Comparison of ENCODE assay signal across 8 cellular contexts in the genomic region with DNA sequence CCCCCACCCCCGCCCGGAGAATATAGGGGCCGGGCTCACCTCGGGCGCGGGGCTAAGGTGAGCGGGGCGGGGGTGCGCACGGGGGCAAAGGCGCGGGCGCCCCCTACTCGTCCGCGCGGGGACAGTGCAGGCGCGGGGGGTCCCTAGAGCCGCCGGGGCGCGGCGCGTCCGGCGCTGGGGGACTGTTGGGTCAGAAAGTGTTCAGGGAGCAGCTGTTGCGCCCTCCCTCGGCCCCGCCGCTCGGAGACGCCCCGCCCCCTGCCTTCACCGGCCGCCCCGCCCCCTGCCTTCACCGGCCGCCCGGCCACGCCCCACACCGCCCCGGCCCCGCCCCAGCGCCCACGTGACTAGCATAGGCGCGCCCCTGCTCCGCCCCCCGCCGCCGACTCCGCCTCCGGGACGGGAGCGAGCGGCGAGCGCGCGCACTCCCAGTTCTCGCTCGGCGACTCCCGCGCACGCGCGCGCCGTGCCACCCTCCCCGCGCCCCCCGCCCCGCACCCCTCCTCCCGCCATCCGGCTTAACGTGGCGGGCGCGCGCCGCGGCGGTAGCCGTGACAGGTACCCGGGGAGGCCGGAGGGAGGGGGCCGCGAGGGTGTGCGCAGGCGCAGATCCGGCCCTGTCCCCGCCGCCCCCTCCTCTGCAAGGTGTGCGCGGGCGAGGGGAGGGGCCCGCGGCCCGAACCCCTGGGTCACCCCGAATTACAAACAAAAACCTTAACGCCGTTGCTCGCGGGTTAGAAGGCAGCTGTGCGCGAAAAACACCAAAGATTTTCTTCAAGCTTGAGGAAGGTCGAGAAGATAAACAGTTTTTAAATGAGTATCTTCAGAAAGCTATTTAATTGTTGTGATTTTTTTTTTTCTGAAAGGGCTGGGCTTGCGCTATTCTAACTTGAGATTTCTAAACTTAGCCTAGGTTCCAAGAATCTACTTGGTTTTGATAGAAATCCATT. TPM values are rescaled to one million over a fixed set of nuclear protein-coding genes. Genes with fewer than 3 reads are reported as not detected.
DNase-seq lines count a peak whose midpoint lies in the region; ATAC-seq and TF ChIP-seq lines count a peak whose summit lies in the region.

No MANE protein-coding gene starts in this region.

- no peaks in the 10 kb centered on the region for H3K27me3 Mint-ChIP-seq in natural killer cell treated with Interleukin-12 subunit alpha and Interleukin-12 subunit beta and Interleukin-15 and Interleukin-18, amount 100 ng/mL, for 72 hours

- H2AFZ ChIP-seq in fibroblast of lung (ENCODE audit: low read length), result no peak overlapping the region

- peaks cover 4% of the 10 kb centered on the region for H3K36me3 Mint-ChIP-seq in natural killer cell treated with Interleukin-12 subunit alpha and Interleukin-12 subunit beta and Interleukin-15 and Interleukin-18, amount 100 ng/mL, for 72 hours

- H3K4me1 Mint-ChIP-seq in natural killer cell treated with Interleukin-12 subunit alpha and Interleukin-12 subunit beta and Interleukin-15 and Interleukin-18, amount 100 ng/mL, for 72 hours (ENCODE audit: low read depth in 2 of 2), result peaks cover 36 to 63% of the 10 kb centered on the region in 2 donors

- H3K9me3 ChIP-seq in fibroblast of lung (ENCODE audit: control insufficient read depth, insufficient read depth, low read depth, low read length), result no peaks in the 10 kb centered on the region

- peak overlapping the region; percentile 42 to 77 (median 63) for H3K4me3 ChIP-seq in fibroblast of lung (replicated peaks in 1 of 4; ENCODE audit: control extremely low read depth in 1 of 4, insufficient read depth in 1 of 4, low read depth in 3 of 4, low read length in 4 of 4)

- no peaks in the 10 kb centered on the region for H3K9me3 Mint-ChIP-seq in natural killer cell treated with Interleukin-12 subunit alpha and Interleukin-12 subunit beta and Interleukin-15 and Interleukin-18, amount 100 ng/mL, for 72 hours

- H3K27me3 ChIP-seq in fibroblast of lung (ENCODE audit: control insufficient read depth, insufficient read depth, low read length), result no peaks in the 10 kb centered on the region

- peak overlapping the region; percentile 13 for H3K4me2 ChIP-seq in fibroblast of lung (ENCODE audit: extremely low read depth, insufficient read depth, low read length)

- DNase-seq in DMS53 (lab: John Stamatoyannopoulos, UW), result peak; percentile 97
- DNase-seq in KG1 (lab: John Stamatoyannopoulos, UW), result peak; percentile 95
- peak; percentile 98 for DNase-seq in activated T-helper 1 cell treated with Interleukin-2 at 50 U/mL for 16 hours (ENCODE audit: low read depth)
- peak; percentile 88 to 92 for DNase-seq in fibroblast of lung (ENCODE audit: low read depth in 2 of 2)
- DNase-seq in natural killer cell treated with Interleukin-12 subunit alpha and Interleukin-12 subunit beta and Interleukin-15 and Interleukin-18, amount 100 ng/mL, for 72 hours (ENCODE audit: low spot score), result peak; percentile 97
- DNase-seq in stimulated activated naive CD4-positive, alpha-beta T cell treated with Interleukin-2 at 50 U/mL for 16 hours (lab: John Stamatoyannopoulos, UW), result peak; percentile 97

- H3K9ac ChIP-seq in fibroblast of lung (ENCODE audit: insufficient read depth, low read length), result peak overlapping the region; percentile 65

- no peak for TF ChIP-seq CTCF in fibroblast of lung (conservative IDR thresholded peaks at IDR 0.05 in 1 of 2, IDR thresholded peaks at IDR 0.05 in 1 of 2; ENCODE audit: low read depth in 1 of 2, low read length in 2 of 2)

- peak overlapping the region; percentile 96 for H3K4me3 Mint-ChIP-seq in natural killer cell treated with Interleukin-12 subunit alpha and Interleukin-12 subunit beta and Interleukin-15 and Interleukin-18, amount 100 ng/mL, for 72 hours

- H3K27ac Mint-ChIP-seq in natural killer cell treated with Interleukin-12 subunit alpha and Interleukin-12 subunit beta and Interleukin-15 and Interleukin-18, amount 100 ng/mL, for 72 hours, result peak overlapping the region; percentile 90 to 92

- H4K20me1 ChIP-seq in fibroblast of lung (ENCODE audit: control insufficient read depth, extremely low read depth, insufficient read depth, low read length), result no peaks in the 10 kb centered on the region

- no peaks in the 10 kb centered on the region for H3K36me3 ChIP-seq in fibroblast of lung (ENCODE audit: control insufficient read depth, insufficient read depth, low read length)

- H3K27ac ChIP-seq in fibroblast of lung (ENCODE audit: insufficient read depth, low read length), result peak overlapping the region; percentile 76

- peak; percentile 68 for ATAC-seq in GM21723 (IDR thresholded peaks at IDR 0.05; ENCODE audit: unreplicated experiment)
- peak; percentile 89 to 93 for ATAC-seq in natural killer cell treated with Interleukin-12 subunit alpha and Interleukin-12 subunit beta and Interleukin-15 and Interleukin-18, amount 100 ng/mL, for 72 hours

- H3K4me1 ChIP-seq in fibroblast of lung (ENCODE audit: control insufficient read depth, extremely low read depth, insufficient read depth, low read length), result peaks cover 2% of the 10 kb centered on the region

- peaks cover 35% of the 10 kb centered on the region for H3K79me2 ChIP-seq in fibroblast of lung (ENCODE audit: control insufficient read depth, insufficient read depth, low read length)

TF ChIP-seq in PFSK-1, 5 proteins besides CTCF, POLR2A, EP300 and RAD21:
- TF ChIP-seq, protein P1, sequence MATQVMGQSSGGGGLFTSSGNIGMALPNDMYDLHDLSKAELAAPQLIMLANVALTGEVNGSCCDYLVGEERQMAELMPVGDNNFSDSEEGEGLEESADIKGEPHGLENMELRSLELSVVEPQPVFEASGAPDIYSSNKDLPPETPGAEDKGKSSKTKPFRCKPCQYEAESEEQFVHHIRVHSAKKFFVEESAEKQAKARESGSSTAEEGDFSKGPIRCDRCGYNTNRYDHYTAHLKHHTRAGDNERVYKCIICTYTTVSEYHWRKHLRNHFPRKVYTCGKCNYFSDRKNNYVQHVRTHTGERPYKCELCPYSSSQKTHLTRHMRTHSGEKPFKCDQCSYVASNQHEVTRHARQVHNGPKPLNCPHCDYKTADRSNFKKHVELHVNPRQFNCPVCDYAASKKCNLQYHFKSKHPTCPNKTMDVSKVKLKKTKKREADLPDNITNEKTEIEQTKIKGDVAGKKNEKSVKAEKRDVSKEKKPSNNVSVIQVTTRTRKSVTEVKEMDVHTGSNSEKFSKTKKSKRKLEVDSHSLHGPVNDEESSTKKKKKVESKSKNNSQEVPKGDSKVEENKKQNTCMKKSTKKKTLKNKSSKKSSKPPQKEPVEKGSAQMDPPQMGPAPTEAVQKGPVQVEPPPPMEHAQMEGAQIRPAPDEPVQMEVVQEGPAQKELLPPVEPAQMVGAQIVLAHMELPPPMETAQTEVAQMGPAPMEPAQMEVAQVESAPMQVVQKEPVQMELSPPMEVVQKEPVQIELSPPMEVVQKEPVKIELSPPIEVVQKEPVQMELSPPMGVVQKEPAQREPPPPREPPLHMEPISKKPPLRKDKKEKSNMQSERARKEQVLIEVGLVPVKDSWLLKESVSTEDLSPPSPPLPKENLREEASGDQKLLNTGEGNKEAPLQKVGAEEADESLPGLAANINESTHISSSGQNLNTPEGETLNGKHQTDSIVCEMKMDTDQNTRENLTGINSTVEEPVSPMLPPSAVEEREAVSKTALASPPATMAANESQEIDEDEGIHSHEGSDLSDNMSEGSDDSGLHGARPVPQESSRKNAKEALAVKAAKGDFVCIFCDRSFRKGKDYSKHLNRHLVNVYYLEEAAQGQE (IDR thresholded peaks at IDR 0.05; ENCODE audit: insufficient read depth in 1 of 2, low read depth in 2 of 2, low read length in 2 of 2), result no peak
- TF ChIP-seq SIN3A (IDR thresholded peaks at IDR 0.05; ENCODE audit: borderline replicate concordance, insufficient read depth, low read length), result no peak
- TF ChIP-seq FOXP2 (optimal IDR thresholded peaks at IDR 0.05; ENCODE audit: borderline replicate concordance, extremely low read depth, extremely low read length, insufficient read depth), result no peak
- 0 out of 2 replicates have a peak, but pooled peaks have one; percentile 53 for TF ChIP-seq TAF1 (IDR thresholded peaks at IDR 0.05; ENCODE audit: borderline replicate concordance, insufficient read depth, low read length)
- peak; percentile 13; the same call in 1 of the 2 replicates for TF ChIP-seq POLR2AphosphoS5 (IDR thresholded peaks at IDR 0.05; ENCODE audit: low read depth, low read length)
TF ChIP-seq in PFSK-1: peak in this region for 2.

RNA-seq across cellular contexts. Expression of gene ZNF217, which starts 0.7 kb away (rescaled TPM):
- polyA plus RNA-seq in PFSK-1 (2012; ENCODE audit: insufficient read length, low read depth), result 29.2 TPM
- total RNA-seq in fibroblast of lung, result 13.4 and 22.0 TPM in 2 replicates
- polyA plus RNA-seq in fibroblast of lung, result 12.1 and 14.5 TPM in 2 replicates
- 11.2 and 15.3 TPM in 2 replicates for polyA plus RNA-seq in fibroblast of lung (2012)
- 17.7 and 23.5 TPM in 2 replicates for polyA minus RNA-seq in fibroblast of lung (ENCODE audit: low replicate concordance)
- 10 to 100 TPM; 39.9 to 48.0 TPM for total RNA-seq in natural killer cell treated with Interleukin-12 subunit alpha and Interleukin-12 subunit beta and Interleukin-15 and Interleukin-18, amount 100 ng/mL, for 72 hours

Comparison
In these comparisons a context has a peak if more than half of its experiments do, and no peak if none do; other contexts are left out.
1. Peak in every context shown above with its lines: DNase-seq, ATAC-seq, H3K4me3 ChIP-seq and H3K27ac ChIP-seq.